Comparison of ENCODE assay signal across 2 cellular contexts in the genomic region with DNA sequence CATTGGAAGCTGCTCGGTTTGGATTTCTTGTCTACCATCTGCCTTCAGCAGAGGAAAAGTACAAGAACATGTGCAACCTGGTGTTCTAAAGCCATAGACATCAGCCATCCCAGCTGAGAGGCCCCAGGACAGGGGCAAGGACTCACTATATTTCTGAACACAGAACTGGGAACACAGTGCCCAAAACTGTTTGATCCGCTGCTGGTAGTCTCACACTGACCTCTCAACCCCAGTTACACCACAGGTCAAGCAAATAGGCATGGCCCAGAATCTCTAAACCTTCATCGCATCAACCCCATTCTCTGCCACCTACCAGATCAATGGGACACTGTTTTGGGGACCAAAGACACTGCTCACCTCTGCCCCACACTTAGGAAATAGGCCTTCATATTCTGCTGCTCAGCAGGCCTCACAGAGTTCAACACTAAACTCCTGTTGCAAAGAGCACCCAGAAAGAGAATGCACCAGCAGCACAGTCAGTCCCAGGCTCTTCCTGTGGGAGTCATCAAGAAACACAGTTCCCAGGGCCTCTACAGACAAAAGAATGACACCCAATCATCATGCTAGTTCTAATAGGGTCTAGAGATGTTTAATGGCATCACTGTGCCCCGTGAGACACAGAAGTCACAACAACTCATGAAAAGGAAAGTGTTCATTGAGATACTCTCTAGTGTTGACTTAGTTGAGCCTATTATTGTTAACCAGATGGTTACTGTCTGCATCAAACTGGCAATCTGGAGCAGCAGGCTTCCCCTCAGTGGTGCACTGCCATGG.
TF ChIP-seq lines count a peak whose summit lies in the region.

No MANE protein-coding gene starts in this region.

TF ChIP-seq in liver, 16 proteins besides CTCF, POLR2A, EP300 and RAD21:
- TF ChIP-seq ZBTB33 (IDR thresholded peaks at IDR 0.05) (no peak), REST (IDR thresholded peaks at IDR 0.05) (no peak), NR2F2 (IDR thresholded peaks at IDR 0.05) (peak; percentile 97), RXRA (IDR thresholded peaks at IDR 0.05) (peak; percentile 79 to 89), EGR1 (IDR thresholded peaks at IDR 0.05; ENCODE audit: low read depth in 2 of 2) (no peak), HNF4G (IDR thresholded peaks at IDR 0.05) (no peak), GABPA (IDR thresholded peaks at IDR 0.05 in 1 of 2, conservative IDR thresholded peaks at IDR 0.05 in 1 of 2) (no peak), HNF4A (conservative IDR thresholded peaks at IDR 0.05) (peak; percentile 59 to 80), JUND (IDR thresholded peaks at IDR 0.05) (no peak), TAF1 (conservative IDR thresholded peaks at IDR 0.05) (no peak), FOXA2 (IDR thresholded peaks at IDR 0.05) (no peak), YY1 (IDR thresholded peaks at IDR 0.05) (no peak), SP1 (IDR thresholded peaks at IDR 0.05) (peak; percentile 73), FOXA1 (IDR thresholded peaks at IDR 0.05) (no peak)
- TF ChIP-seq, protein P1, sequence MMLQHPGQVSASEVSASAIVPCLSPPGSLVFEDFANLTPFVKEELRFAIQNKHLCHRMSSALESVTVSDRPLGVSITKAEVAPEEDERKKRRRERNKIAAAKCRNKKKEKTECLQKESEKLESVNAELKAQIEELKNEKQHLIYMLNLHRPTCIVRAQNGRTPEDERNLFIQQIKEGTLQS (IDR thresholded peaks at IDR 0.05), result no peak
- TF ChIP-seq, protein P2, sequence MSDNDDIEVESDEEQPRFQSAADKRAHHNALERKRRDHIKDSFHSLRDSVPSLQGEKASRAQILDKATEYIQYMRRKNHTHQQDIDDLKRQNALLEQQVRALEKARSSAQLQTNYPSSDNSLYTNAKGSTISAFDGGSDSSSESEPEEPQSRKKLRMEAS (IDR thresholded peaks at IDR 0.05), result no peak

TF ChIP-seq in HepG2, 621 proteins besides CTCF, POLR2A, EP300 and RAD21:
- no peak for TF ChIP-seq ZNF207 (IDR thresholded peaks at IDR 0.05; ENCODE audit: borderline replicate concordance)
- TF ChIP-seq IKZF1 (IDR thresholded peaks at IDR 0.05), result no peak
- no peak for TF ChIP-seq PITX1 (CRISPR knock-in tag; IDR thresholded peaks at IDR 0.05)
- TF ChIP-seq ZSCAN5A (CRISPR knock-in tag; IDR thresholded peaks at IDR 0.05; ENCODE audit: borderline replicate concordance), result no peak
- no peak for TF ChIP-seq MAFG (CRISPR knock-in tag; IDR thresholded peaks at IDR 0.05)
- TF ChIP-seq SMARCC2 (IDR thresholded peaks at IDR 0.05), result no peak
- no peak for TF ChIP-seq MYPOP (CRISPR knock-in tag; IDR thresholded peaks at IDR 0.05)
- no peak for TF ChIP-seq ATM (IDR thresholded peaks at IDR 0.05; ENCODE audit: borderline replicate concordance)
- TF ChIP-seq KAT8 (CRISPR knock-in tag; IDR thresholded peaks at IDR 0.05), result no peak
- no peak for TF ChIP-seq POLR2AphosphoS5 (IDR thresholded peaks at IDR 0.05; ENCODE audit: low read depth, low read length)
- TF ChIP-seq, protein P3, sequence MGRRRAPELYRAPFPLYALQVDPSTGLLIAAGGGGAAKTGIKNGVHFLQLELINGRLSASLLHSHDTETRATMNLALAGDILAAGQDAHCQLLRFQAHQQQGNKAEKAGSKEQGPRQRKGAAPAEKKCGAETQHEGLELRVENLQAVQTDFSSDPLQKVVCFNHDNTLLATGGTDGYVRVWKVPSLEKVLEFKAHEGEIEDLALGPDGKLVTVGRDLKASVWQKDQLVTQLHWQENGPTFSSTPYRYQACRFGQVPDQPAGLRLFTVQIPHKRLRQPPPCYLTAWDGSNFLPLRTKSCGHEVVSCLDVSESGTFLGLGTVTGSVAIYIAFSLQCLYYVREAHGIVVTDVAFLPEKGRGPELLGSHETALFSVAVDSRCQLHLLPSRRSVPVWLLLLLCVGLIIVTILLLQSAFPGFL (CRISPR knock-in tag; IDR thresholded peaks at IDR 0.05), result no peak
- no peak for TF ChIP-seq SOX13 (IDR thresholded peaks at IDR 0.05)
- TF ChIP-seq SOX13 (CRISPR knock-in tag; conservative IDR thresholded peaks at IDR 0.05 in 1 of 2, IDR thresholded peaks at IDR 0.05 in 1 of 2), result no peak
- no peak for TF ChIP-seq ZFP36 (IDR thresholded peaks at IDR 0.05; ENCODE audit: borderline replicate concordance, low read depth, low read length, partially characterized antibody)
- TF ChIP-seq ZNF101 (CRISPR knock-in tag; IDR thresholded peaks at IDR 0.05; ENCODE audit: borderline replicate concordance, low read depth), result no peak
- TF ChIP-seq ZIK1 (CRISPR knock-in tag; IDR thresholded peaks at IDR 0.05; ENCODE audit: borderline replicate concordance, low read depth), result no peak
- TF ChIP-seq REPIN1 (CRISPR knock-in tag; IDR thresholded peaks at IDR 0.05; ENCODE audit: borderline replicate concordance, low read depth), result no peak
- no peak for TF ChIP-seq ZNF34 (CRISPR knock-in tag; IDR thresholded peaks at IDR 0.05; ENCODE audit: borderline replicate concordance)
- no peak for TF ChIP-seq TOPORS (CRISPR knock-in tag; IDR thresholded peaks at IDR 0.05)
- TF ChIP-seq, protein P4, sequence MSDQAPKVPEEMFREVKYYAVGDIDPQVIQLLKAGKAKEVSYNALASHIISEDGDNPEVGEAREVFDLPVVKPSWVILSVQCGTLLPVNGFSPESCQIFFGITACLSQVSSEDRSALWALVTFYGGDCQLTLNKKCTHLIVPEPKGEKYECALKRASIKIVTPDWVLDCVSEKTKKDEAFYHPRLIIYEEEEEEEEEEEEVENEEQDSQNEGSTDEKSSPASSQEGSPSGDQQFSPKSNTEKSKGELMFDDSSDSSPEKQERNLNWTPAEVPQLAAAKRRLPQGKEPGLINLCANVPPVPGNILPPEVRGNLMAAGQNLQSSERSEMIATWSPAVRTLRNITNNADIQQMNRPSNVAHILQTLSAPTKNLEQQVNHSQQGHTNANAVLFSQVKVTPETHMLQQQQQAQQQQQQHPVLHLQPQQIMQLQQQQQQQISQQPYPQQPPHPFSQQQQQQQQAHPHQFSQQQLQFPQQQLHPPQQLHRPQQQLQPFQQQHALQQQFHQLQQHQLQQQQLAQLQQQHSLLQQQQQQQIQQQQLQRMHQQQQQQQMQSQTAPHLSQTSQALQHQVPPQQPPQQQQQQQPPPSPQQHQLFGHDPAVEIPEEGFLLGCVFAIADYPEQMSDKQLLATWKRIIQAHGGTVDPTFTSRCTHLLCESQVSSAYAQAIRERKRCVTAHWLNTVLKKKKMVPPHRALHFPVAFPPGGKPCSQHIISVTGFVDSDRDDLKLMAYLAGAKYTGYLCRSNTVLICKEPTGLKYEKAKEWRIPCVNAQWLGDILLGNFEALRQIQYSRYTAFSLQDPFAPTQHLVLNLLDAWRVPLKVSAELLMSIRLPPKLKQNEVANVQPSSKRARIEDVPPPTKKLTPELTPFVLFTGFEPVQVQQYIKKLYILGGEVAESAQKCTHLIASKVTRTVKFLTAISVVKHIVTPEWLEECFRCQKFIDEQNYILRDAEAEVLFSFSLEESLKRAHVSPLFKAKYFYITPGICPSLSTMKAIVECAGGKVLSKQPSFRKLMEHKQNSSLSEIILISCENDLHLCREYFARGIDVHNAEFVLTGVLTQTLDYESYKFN (CRISPR knock-in tag; conservative IDR thresholded peaks at IDR 0.05), result no peak
- no peak for TF ChIP-seq MLLT10 (CRISPR knock-in tag; IDR thresholded peaks at IDR 0.05)
